In the genomic region with DNA sequence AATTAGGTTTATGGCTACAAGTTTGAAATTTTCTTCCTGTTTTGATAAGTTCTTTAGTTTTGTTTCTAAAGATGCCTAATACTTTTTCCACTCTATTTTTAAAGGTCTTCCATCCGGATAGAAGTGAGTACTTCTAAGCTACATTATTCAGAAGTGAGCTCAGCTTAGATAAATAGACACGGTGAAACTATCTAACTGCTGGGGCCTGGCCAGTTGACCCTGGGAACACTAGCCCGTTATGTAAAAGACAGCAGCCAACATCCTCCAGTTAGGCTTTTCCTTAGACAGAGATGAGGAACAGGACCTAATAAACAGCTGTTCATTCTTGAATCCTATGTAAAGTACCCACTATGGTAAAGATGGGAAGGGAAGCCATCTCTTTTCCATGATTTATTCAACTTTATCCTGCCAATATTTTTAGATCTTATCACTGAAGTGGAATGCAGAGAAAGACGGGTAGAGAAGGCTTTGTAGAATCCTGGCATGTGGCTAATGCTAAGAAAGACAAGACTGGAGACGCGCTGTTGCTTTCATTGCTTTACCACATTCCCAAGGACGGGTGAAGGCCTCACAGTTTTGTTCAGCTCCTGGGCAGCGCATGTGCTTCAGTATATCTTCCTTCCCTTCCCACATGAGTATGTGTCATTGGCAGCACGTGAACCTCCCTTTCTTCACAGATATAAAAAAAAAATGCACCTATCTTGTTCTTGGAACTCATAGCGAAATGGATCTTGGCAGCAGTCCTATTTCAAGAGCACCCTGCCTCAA, we compare ENCODE assay signal across 16 cellular contexts.
DNase-seq lines count a peak whose midpoint lies in the region; ATAC-seq and TF ChIP-seq lines count a peak whose summit lies in the region.
"Had no signal": no experiment of that assay in that cellular context is flagged by ENCODE, and none has a peak within 500 bp of the region (broad histone marks: within the 10 kb centered on the region; RNA-seq: fewer than 3 reads in every experiment).

No MANE protein-coding gene starts in this region.

- no peaks in the 10 kb centered on the region for H3K36me3 ChIP-seq in heart left ventricle

- no peaks in the 10 kb centered on the region for H3K36me3 Mint-ChIP-seq in osteocyte (ENCODE audit: unreplicated experiment)

- no peaks in the 10 kb centered on the region for H3K9me3 ChIP-seq in heart left ventricle

- H3K4me3 ChIP-seq in astrocyte of the spinal cord (ENCODE audit: low read depth, low read length) (no peak overlapping the region), heart left ventricle (no peak overlapping the region)

- peaks cover 50% of the 10 kb centered on the region for H3K4me1 Mint-ChIP-seq in osteocyte (ENCODE audit: unreplicated experiment)

- peaks cover 0 to 64% (median 31%) of the 10 kb centered on the region in 12 donors for H3K4me1 ChIP-seq in heart left ventricle

- peaks cover 4% of the 10 kb centered on the region for H3K9me3 Mint-ChIP-seq in osteocyte (ENCODE audit: unreplicated experiment)
- H3K9me3 Mint-ChIP-seq: neural crest cell had no signal

- H3K27ac ChIP-seq in heart left ventricle = peak overlapping the region in 11 of 12 donors; percentile 23 to 79 (median 68)

- in situ Hi-C loops in astrocyte of the spinal cord (cut with HindIII; ENCODE audit: low sequenced_read_pairs) = no loop called here

- no peaks in the 10 kb centered on the region for H3K27me3 ChIP-seq in heart left ventricle

- 45 to 49% (median 48%) methylated on average over 10 of the region's 10 CpGs for WGBS in heart left ventricle, 4 donors

- H3K27ac Mint-ChIP-seq in osteocyte (ENCODE audit: unreplicated experiment) = peak overlapping the region; percentile 70

- intact Hi-C loops in heart left ventricle (cut with DNase I) = no loop called here

- H3K4me3 Mint-ChIP-seq in osteocyte (ENCODE audit: unreplicated experiment) = no peak overlapping the region
- H3K4me3 Mint-ChIP-seq: neural crest cell had no signal

- peak; percentile 77 to 93 (median 88) for ATAC-seq in heart left ventricle
- ATAC-seq in GM18502 (IDR thresholded peaks at IDR 0.05; ENCODE audit: poor library complexity, unreplicated experiment) = no peak
- no peak for ATAC-seq in HG03039 (IDR thresholded peaks at IDR 0.05; ENCODE audit: unreplicated experiment)
- no peak for ATAC-seq in HG03442 (IDR thresholded peaks at IDR 0.05; ENCODE audit: unreplicated experiment)

- TF ChIP-seq CTCF in astrocyte of the spinal cord (IDR thresholded peaks at IDR 0.05; ENCODE audit: low read depth, low read length) = no peak
- TF ChIP-seq CTCF in heart left ventricle (IDR thresholded peaks at IDR 0.05) = no peak
- no peak for TF ChIP-seq CTCF in osteocyte (IDR thresholded peaks at IDR 0.05)

- no peak for TF ChIP-seq POLR2A in heart left ventricle (IDR thresholded peaks at IDR 0.05)

- no peaks in the 10 kb centered on the region for H3K27me3 Mint-ChIP-seq in osteocyte (ENCODE audit: unreplicated experiment)

- DNase-seq in EH (ENCODE audit: low read depth) (peak; percentile 84), astrocyte of the spinal cord (ENCODE audit: low read depth, low spot score) (peak; percentile 66), heart left ventricle (peak in 4 of 5 donors; percentile 33 to 61 (median 42)), osteocyte (ENCODE audit: extremely low spot score, unreplicated experiment) (no peak)
- DNase-seq in activated T-cell treated with anti-CD3 and anti-CD28 coated beads, Interleukin-2, amount 50 U/mL, for 48 hours = no peak
- DNase-seq: activated CD4-positive, alpha-beta T cell treated with anti-CD3 and anti-CD28 coated beads, Interleukin-2, amount 50 U/mL, for 48 hours; activated effector memory CD4-positive, alpha-beta T cell treated with anti-CD3 and anti-CD28 coated beads, Interleukin-2, amount 50 U/mL, for 16 hours; central memory CD4-positive, alpha-beta T cell; erythroblast; islet precursor cell; NCI-H1105; NCI-H524 treated with DMSO at 0.1 percent for 48 hours had no signal

Comparison
In these comparisons a context has a peak if more than half of its experiments do, and no peak if none do; other contexts are left out.
1. DNase-seq: peak in EH (single experiment), astrocyte of the spinal cord (single experiment) and heart left ventricle (4 of 5); none in osteocyte (single experiment) and activated T-cell treated with anti-CD3 and anti-CD28 coated beads, Interleukin-2, amount 50 U/mL, for 48 hours (0 of 2).
2. ATAC-seq: peak in heart left ventricle (4 of 4); none in GM18502 (single experiment), HG03039 (single experiment) and HG03442 (single experiment).